In the genomic region with DNA sequence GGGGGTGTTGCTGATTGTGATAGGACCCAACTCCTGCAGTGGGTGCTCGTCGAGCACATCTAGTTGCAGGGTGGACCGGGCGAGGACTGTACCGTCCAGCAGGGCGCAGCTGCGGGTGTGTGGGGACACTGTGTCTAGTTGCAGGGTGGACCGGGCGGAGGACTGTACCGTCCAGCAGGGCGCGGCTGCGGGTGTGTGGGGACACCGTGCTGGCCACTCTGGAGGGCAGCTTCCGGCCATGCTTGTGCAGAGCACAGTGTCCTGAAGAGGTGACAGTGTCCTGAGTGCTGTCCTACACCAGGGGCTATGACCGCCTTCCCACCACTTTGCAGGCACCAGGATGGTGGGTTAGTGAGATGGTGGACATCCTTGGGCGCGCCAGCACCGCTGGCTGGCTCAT, we compare ENCODE assay signal across 18 cellular contexts.
"Had no signal": no experiment of that assay in that cellular context is flagged by ENCODE, and none has a peak within 500 bp of the region (broad histone marks: within the 10 kb centered on the region; RNA-seq: fewer than 3 reads in every experiment).

No MANE protein-coding gene starts in this region.

- H3K4me3 ChIP-seq: adrenal gland, gastrocnemius medialis, lower lobe of right lung, suprapubic skin, upper lobe of left lung had no signal

- H3K9me3 Mint-ChIP-seq: effector memory CD8-positive, alpha-beta T cell; naive thymus-derived CD8-positive, alpha-beta T cell had no signal

- H3K4me1 ChIP-seq: adrenal gland, gastrocnemius medialis had no signal

- ATAC-seq: effector memory CD8-positive, alpha-beta T cell; gastrocnemius medialis; naive thymus-derived CD8-positive, alpha-beta T cell had no signal

- FAIRE-seq: keratinocyte had no signal

- H3K9me3 ChIP-seq: adrenal gland, gastrocnemius medialis, lower lobe of right lung, suprapubic skin, upper lobe of left lung had no signal

- H3K36me3 ChIP-seq: adrenal gland, gastrocnemius medialis, lower lobe of right lung, suprapubic skin, upper lobe of left lung, WERI-Rb-1 had no signal

- H3K27ac Mint-ChIP-seq: effector memory CD8-positive, alpha-beta T cell had no signal

- DNase-seq: activated CD4-positive, alpha-beta T cell treated with anti-CD3 and anti-CD28 coated beads for 4 hours; activated naive CD4-positive, alpha-beta T cell treated with Interleukin-2 at 50 U/mL for 16 hours; adrenal gland; caudate nucleus; cortex of kidney; effector memory CD8-positive, alpha-beta T cell; gastrocnemius medialis; stimulated activated CD4-positive, alpha-beta T cell treated with anti-CD3 and anti-CD28 coated beads, Interleukin-12 subunit alpha, Interleukin-12 subunit beta, amount 100 ng/mL, for 4 hours; stimulated activated naive CD4-positive, alpha-beta T cell treated with Interleukin-2 at 50 U/mL for 16 hours; SW 1271; T1000; WERI-Rb-1 had no signal

- H3K36me3 Mint-ChIP-seq: naive thymus-derived CD8-positive, alpha-beta T cell had no signal

- H3K27ac ChIP-seq: adrenal gland, epithelial cell of prostate, gastrocnemius medialis, lower lobe of right lung, suprapubic skin, WERI-Rb-1 had no signal
